28 cellular contexts compared by ENCODE assay signal in the genomic region with DNA sequence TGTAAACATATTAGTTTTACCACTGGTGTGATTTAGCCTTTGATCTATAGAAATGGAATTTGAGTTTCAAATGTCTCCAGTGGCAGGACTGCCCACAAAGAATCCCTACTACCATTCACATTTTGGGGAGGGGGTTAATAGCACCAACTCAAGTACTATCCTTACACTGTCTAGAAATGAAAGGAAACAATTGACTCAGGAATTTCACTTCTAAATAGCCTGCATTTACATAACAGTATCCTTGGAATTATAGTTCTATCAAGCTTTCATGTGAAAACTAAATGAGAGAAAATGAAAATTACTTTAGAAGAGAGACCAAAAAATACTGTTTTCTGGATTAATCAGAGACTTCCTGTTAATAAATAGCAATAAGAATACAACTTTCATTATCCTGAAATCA.
"Had no signal": no experiment of that assay in that cellular context is flagged by ENCODE, and none has a peak within 500 bp of the region (broad histone marks: within the 10 kb centered on the region; RNA-seq: fewer than 3 reads in every experiment).

No MANE protein-coding gene starts in this region.

- H3K36me3 Mint-ChIP-seq: stimulated activated effector memory CD8-positive, alpha-beta T cell treated with anti-CD3 and anti-CD28 coated beads, Interleukin-12 subunit alpha, Interleukin-12 subunit beta, amount 100 ng/mL, for 72 hours; stimulated activated memory B cell treated with anti-CD40 and anti-IgM and Interleukin-4, amounts not matched to agents 10 μg/mL and 1 μg/mL and 100 μg/mL, for 72 hours; stimulated activated naive B cell treated with anti-CD40 and anti-IgM and Interleukin-4, amounts not matched to agents 10 μg/mL and 1 μg/mL and 100 μg/mL, for 72 hours; type B pancreatic cell had no signal

- H3K27ac ChIP-seq: stomach, suprapubic skin, testis, thoracic aorta, thyroid gland, tibial artery, tibial nerve, transverse colon, upper lobe of left lung, upper lobe of right lung, uterus, vagina had no signal

- H3K36me3 ChIP-seq: stomach, suprapubic skin, thoracic aorta, thyroid gland, tibial artery, tibial nerve, transverse colon, upper lobe of left lung, upper lobe of right lung, uterus, vagina had no signal

- ATAC-seq: stimulated activated effector memory CD8-positive, alpha-beta T cell treated with anti-CD3 and anti-CD28 coated beads, Interleukin-12 subunit alpha, Interleukin-12 subunit beta, amount 100 ng/mL, for 72 hours; stimulated activated memory B cell treated with anti-CD40 and anti-IgM and Interleukin-4, amounts not matched to agents 10 μg/mL and 1 μg/mL and 100 μg/mL, for 72 hours; stimulated activated naive B cell treated with anti-CD40 and anti-IgM and Interleukin-4, amounts not matched to agents 10 μg/mL and 1 μg/mL and 100 μg/mL, for 72 hours; stimulated activated naive CD8-positive, alpha-beta T cell treated with anti-CD3 and anti-CD28 coated beads, Interleukin-15, amount 100 ng/mL, for 72 hours; stimulated activated naive CD8-positive, alpha-beta T cell treated with anti-CD3 and anti-CD28 coated beads, Interleukin-15, Interleukin-2, amounts not matched to agents 100 U/mL and 50 U/mL, for 24 hours; upper lobe of right lung had no signal

- H3K27ac Mint-ChIP-seq: stimulated activated effector memory CD8-positive, alpha-beta T cell treated with anti-CD3 and anti-CD28 coated beads, Interleukin-12 subunit alpha, Interleukin-12 subunit beta, amount 100 ng/mL, for 72 hours; stimulated activated memory B cell treated with anti-CD40 and anti-IgM and Interleukin-4, amounts not matched to agents 10 μg/mL and 1 μg/mL and 100 μg/mL, for 72 hours; stimulated activated naive B cell treated with anti-CD40 and anti-IgM and Interleukin-4, amounts not matched to agents 10 μg/mL and 1 μg/mL and 100 μg/mL, for 72 hours; stimulated activated naive CD8-positive, alpha-beta T cell treated with anti-CD3 and anti-CD28 coated beads, Interleukin-15, amount 100 ng/mL, for 72 hours; stimulated activated naive CD8-positive, alpha-beta T cell treated with anti-CD3 and anti-CD28 coated beads, Interleukin-15, Interleukin-2, amounts not matched to agents 100 ng/mL and 50 ng/mL, for 24 hours; type B pancreatic cell had no signal

- H3K9me3 Mint-ChIP-seq: stimulated activated effector memory CD8-positive, alpha-beta T cell treated with anti-CD3 and anti-CD28 coated beads, Interleukin-12 subunit alpha, Interleukin-12 subunit beta, amount 100 ng/mL, for 72 hours; stimulated activated memory B cell treated with anti-CD40 and anti-IgM and Interleukin-4, amounts not matched to agents 10 μg/mL and 1 μg/mL and 100 μg/mL, for 72 hours; stimulated activated naive B cell treated with anti-CD40 and anti-IgM and Interleukin-4, amounts not matched to agents 10 μg/mL and 1 μg/mL and 100 μg/mL, for 72 hours; stimulated activated naive CD8-positive, alpha-beta T cell treated with anti-CD3 and anti-CD28 coated beads, Interleukin-15, amount 100 ng/mL, for 72 hours; stimulated activated naive CD8-positive, alpha-beta T cell treated with anti-CD3 and anti-CD28 coated beads, Interleukin-15, Interleukin-2, amounts not matched to agents 100 ng/mL and 50 ng/mL, for 24 hours; type B pancreatic cell had no signal

- H3K4me3 Mint-ChIP-seq: stimulated activated effector memory CD8-positive, alpha-beta T cell treated with anti-CD3 and anti-CD28 coated beads, Interleukin-12 subunit alpha, Interleukin-12 subunit beta, amount 100 ng/mL, for 72 hours; stimulated activated memory B cell treated with anti-CD40 and anti-IgM and Interleukin-4, amounts not matched to agents 10 μg/mL and 1 μg/mL and 100 μg/mL, for 72 hours; stimulated activated naive B cell treated with anti-CD40 and anti-IgM and Interleukin-4, amounts not matched to agents 10 μg/mL and 1 μg/mL and 100 μg/mL, for 72 hours; stimulated activated naive CD8-positive, alpha-beta T cell treated with anti-CD3 and anti-CD28 coated beads, Interleukin-15, amount 100 ng/mL, for 72 hours; stimulated activated naive CD8-positive, alpha-beta T cell treated with anti-CD3 and anti-CD28 coated beads, Interleukin-15, Interleukin-2, amounts not matched to agents 100 ng/mL and 50 ng/mL, for 24 hours; type B pancreatic cell had no signal

- H3K4me1 Mint-ChIP-seq: stimulated activated memory B cell treated with anti-CD40 and anti-IgM and Interleukin-4, amounts not matched to agents 10 μg/mL and 1 μg/mL and 100 μg/mL, for 72 hours; stimulated activated naive B cell treated with anti-CD40 and anti-IgM and Interleukin-4, amounts not matched to agents 10 μg/mL and 1 μg/mL and 100 μg/mL, for 72 hours had no signal

- H3K4me1 ChIP-seq: stomach, suprapubic skin, testis, thyroid gland, tibial artery, tibial nerve, transverse colon, upper lobe of left lung, upper lobe of right lung, uterus, vagina had no signal

- H3K27me3 ChIP-seq: suprapubic skin, testis, thyroid gland, tibial artery, tibial nerve, transverse colon, upper lobe of left lung, uterus, vagina had no signal

- H3K4me3 ChIP-seq: stomach, suprapubic skin, testis, thoracic aorta, thyroid gland, tibial artery, tibial nerve, transverse colon, upper lobe of left lung, upper lobe of right lung, uterus, vagina had no signal

- H3K9me3 ChIP-seq: stomach, suprapubic skin, testis, thoracic aorta, thyroid gland, tibial artery, tibial nerve, transverse colon, upper lobe of left lung, upper lobe of right lung, uterus, vagina had no signal

- DNase-seq: stimulated activated CD4-positive, alpha-beta T cell treated with anti-CD3 and anti-CD28 coated beads, Interleukin-2, amount 100 ng/mL, for 48 hours; stimulated activated CD4-positive, alpha-beta T cell treated with anti-CD3 and anti-CD28 coated beads, Interleukin-4, amount 100 ng/mL, for 1 hour; stimulated activated CD4-positive, alpha-beta T cell treated with anti-CD3 and anti-CD28 coated beads, Interleukin-4, amount 100 ng/mL, for 24 hours; stimulated activated CD4-positive, alpha-beta T cell treated with anti-CD3 and anti-CD28 coated beads, Interleukin-4, amount 100 ng/mL, for 4 hours; stimulated activated CD8-positive, alpha-beta memory T cell treated with anti-CD3 and anti-CD28 coated beads, Interleukin-4, amount 100 ng/mL, for 48 hours; stimulated activated naive B cell treated with anti-CD40 and anti-IgM and Interleukin-4, amounts not matched to agents 10 μg/mL and 1 μg/mL and 100 μg/mL, for 72 hours; stimulated activated naive CD4-positive, alpha-beta T cell; stimulated activated naive CD4-positive, alpha-beta T cell treated with Interleukin-2 at 50 U/mL for 16 hours; stimulated activated naive CD8-positive, alpha-beta T cell treated with anti-CD3 and anti-CD28 coated beads, Interleukin-15, amount 100 ng/mL, for 72 hours; stimulated activated naive CD8-positive, alpha-beta T cell treated with anti-CD3 and anti-CD28 coated beads, Interleukin-15, Interleukin-2, amounts not matched to agents 100 U/mL and 50 U/mL, for 24 hours; stomach; substantia nigra; testis; thyroid gland; tibial artery; transverse colon; trophoblast cell; upper lobe of left lung; upper lobe of right lung; uterus had no signal
